ENCODE assay signal across 8 cellular contexts in the genomic region with DNA sequence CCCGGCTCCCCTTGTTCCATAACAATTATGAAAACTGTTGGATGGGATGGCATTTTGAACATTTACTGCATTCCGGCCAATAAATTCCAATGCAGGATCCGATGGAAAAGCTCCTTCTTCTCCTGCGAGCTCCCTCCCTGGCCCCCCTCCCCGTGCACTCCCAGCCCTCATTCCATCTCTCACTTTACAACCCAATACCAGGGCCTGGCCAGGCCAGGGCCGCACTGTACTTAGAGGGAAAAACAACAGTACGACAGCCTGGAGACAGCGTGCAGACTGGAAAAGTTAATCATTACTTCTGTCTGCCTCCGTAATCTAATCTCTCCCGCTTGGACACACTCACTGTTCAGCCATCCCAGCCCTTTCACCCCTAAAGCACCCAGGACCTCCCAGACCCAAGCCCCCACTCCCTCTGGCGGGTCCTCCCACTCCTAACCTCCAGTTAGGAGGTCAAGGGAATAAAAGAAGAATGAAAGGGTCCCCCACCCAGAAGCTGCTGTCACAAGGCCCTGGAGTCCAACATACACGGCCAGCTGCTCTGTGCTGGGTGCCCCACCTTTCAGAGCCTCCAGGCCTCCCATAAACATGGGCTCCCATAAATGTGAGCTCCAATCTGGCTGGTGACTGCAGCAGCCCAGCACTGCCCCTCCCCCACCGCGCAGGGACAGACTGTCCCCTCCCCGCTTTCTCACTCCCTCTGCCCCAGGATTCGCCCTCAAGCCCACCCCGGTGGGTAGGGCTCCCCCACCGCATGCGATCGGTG. TPM values are rescaled to one million over a fixed set of nuclear protein-coding genes. Genes with fewer than 3 reads are reported as not detected.
DNase-seq lines count a peak whose midpoint lies in the region; ATAC-seq and TF ChIP-seq lines count a peak whose summit lies in the region.

No MANE protein-coding gene starts in this region.

- no peak for TF ChIP-seq POLR2A in gastrocnemius medialis (IDR thresholded peaks at IDR 0.05)

- H3K4me3 ChIP-seq in heart right ventricle (peak overlapping the region in 4 of 10 donors; percentile 3 to 30 (median 11)), gastrocnemius medialis (no peak overlapping the region)

- H3K27me3 ChIP-seq in heart right ventricle (no peaks in the 10 kb centered on the region), gastrocnemius medialis (no peaks in the 10 kb centered on the region)

- peak overlapping the region; percentile 77 for H3K27ac ChIP-seq in VCaP
- H3K27ac ChIP-seq in heart right ventricle: peak overlapping the region in 9 of 10 donors; percentile 3 to 96 (median 61)
- H3K27ac ChIP-seq in gastrocnemius medialis: peak overlapping the region in 3 of 4 donors; percentile 28 to 41 (median 32)

- H3K4me1 ChIP-seq in heart right ventricle (peaks cover 87 to 100% (median 98%) of the 10 kb centered on the region in 9 donors), gastrocnemius medialis (peaks cover 79 to 96% of the 10 kb centered on the region in 2 donors)

- in situ Hi-C loops in gastrocnemius medialis (cut with MboI; ENCODE audit: low sequenced_read_pairs in 4 of 4): loop anchor here in 1 of 4 donors (25.0 kb wide), 2 partner anchors 243 to 393 kb away; partner anchors contain the start of gene CTIF

- DNase-seq in GM03348 (ENCODE audit: low spot score) (peak; percentile 88), heart right ventricle (no peak), gastrocnemius medialis (no peak), midbrain (lab: John Stamatoyannopoulos, UW) (no peak), NCI-H510A (lab: John Stamatoyannopoulos, UW) (no peak)

- ATAC-seq in heart right ventricle (peak in 2 of 8 donors; percentile 15 to 46), gastrocnemius medialis (no peak), HG02981 (IDR thresholded peaks at IDR 0.05; ENCODE audit: unreplicated experiment) (no peak), GM19467 (IDR thresholded peaks at IDR 0.05; ENCODE audit: unreplicated experiment) (no peak)

- WGBS in heart right ventricle, 2 donors: 47 to 52% methylated on average over 20 of the region's 20 CpGs

- intact Hi-C loops in heart right ventricle (cut with DNase I): no loop called here
- intact Hi-C loops in gastrocnemius medialis (cut with DNase I; ENCODE audit: low total_unique reads): loop anchor here (5.0 kb wide), 3 partner anchors 148 to 388 kb away; no protein-coding TSS in a partner anchor

- peaks cover 0 to 10% (median 0%) of the 10 kb centered on the region in 9 donors for H3K36me3 ChIP-seq in heart right ventricle
- H3K36me3 ChIP-seq in gastrocnemius medialis: no peaks in the 10 kb centered on the region

- TF ChIP-seq CTCF in VCaP (conservative IDR thresholded peaks at IDR 0.05) (no peak), heart right ventricle (IDR thresholded peaks at IDR 0.05) (no peak), gastrocnemius medialis (IDR thresholded peaks at IDR 0.05 in 4 of 5, conservative IDR thresholded peaks at IDR 0.05 in 1 of 5) (no peak)

- H3K9me3 ChIP-seq in heart right ventricle (no peaks in the 10 kb centered on the region), gastrocnemius medialis (no peaks in the 10 kb centered on the region)

RNA-seq across cellular contexts. Expression of gene SMAD7, which starts 20.6 kb away (rescaled TPM):
- total RNA-seq in heart right ventricle (10 to 100 TPM; 15.4 to 28.6 (median 19.9) TPM), gastrocnemius medialis (10 to 100 TPM in 3 of 4 donors, 1 to 10 TPM in 1; 9.1 to 13.4 (median 10.8) TPM)
- polyA plus RNA-seq in heart right ventricle: 10 to 100 TPM in 1 of 2 donors, 1 to 10 TPM in 1; 6.7 to 18.7 TPM
